17 cellular contexts compared by ENCODE assay signal in the genomic region with DNA sequence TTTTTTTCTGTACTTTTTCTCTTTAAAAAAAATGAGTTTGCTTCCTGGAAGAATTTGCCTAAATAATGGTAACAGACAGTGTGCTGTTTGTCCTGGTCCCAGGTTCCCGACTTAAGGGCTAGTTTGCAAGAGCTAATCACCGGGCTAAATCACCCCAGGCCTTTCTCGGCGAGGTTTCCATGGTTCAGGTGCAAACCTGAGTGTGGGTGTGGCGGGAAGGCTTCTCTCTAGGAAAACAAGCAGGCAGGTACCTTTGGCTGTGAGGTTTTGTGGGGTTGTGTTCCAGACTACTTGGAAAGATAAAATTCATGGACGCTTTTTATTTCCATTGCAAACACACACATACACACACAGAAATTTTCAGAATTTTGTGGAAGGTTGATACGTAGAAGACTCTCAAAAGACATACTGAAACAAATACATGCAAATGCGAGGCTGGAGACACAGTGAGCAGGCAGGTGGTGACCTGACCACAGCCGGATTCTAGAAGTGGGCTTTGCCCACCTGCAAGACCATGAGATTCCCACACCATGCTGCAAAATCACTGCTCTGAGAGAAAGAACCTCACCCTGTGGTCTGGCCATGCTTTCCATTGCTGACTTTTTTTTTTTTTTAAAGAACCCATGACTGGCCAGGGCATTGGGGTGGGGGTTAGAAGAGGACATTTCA. TPM values are rescaled to one million over a fixed set of nuclear protein-coding genes. Genes with fewer than 3 reads are reported as not detected.
A peak's percentile ranks its signal among the peaks of the same experiment; 100 is the strongest.
DNase-seq lines count a peak whose midpoint lies in the region; ATAC-seq and TF ChIP-seq lines count a peak whose summit lies in the region.
"Had no signal": no experiment of that assay in that cellular context is flagged by ENCODE, and none has a peak within 500 bp of the region (broad histone marks: within the 10 kb centered on the region; RNA-seq: fewer than 3 reads in every experiment).

No MANE protein-coding gene starts in this region.

- H3K4me3 Mint-ChIP-seq in MCF 10A (ENCODE audit: unreplicated experiment) = no peak overlapping the region
- H3K4me3 Mint-ChIP-seq in natural killer cell treated with Interleukin-12 subunit alpha and Interleukin-12 subunit beta and Interleukin-15 and Interleukin-18, amount 100 ng/mL, for 72 hours = no peak overlapping the region
- H3K4me3 Mint-ChIP-seq: CD4-positive, CD25-positive, alpha-beta regulatory T cell had no signal

- no TSS peak for BruUV-seq in MCF 10A (replicated peaks; lab: Mats Ljungman, UMichigan)

- no peak for TF ChIP-seq EP300 in stomach (IDR thresholded peaks at IDR 0.05)

- H3K27ac Mint-ChIP-seq in MCF 10A (ENCODE audit: low read depth, unreplicated experiment) = no peak overlapping the region
- no peak overlapping the region for H3K27ac Mint-ChIP-seq in natural killer cell treated with Interleukin-12 subunit alpha and Interleukin-12 subunit beta and Interleukin-15 and Interleukin-18, amount 100 ng/mL, for 72 hours
- H3K27ac Mint-ChIP-seq: CD4-positive, CD25-positive, alpha-beta regulatory T cell had no signal

- intact Hi-C loops in stomach (cut with DNase I; ENCODE audit: low total_unique reads) = no loop called here
- intact Hi-C loops in right cardiac atrium (cut with DNase I) = no loop called here
- intact Hi-C loops in MCF 10A (cut with micrococcal nuclease) = no loop called here

- no peak overlapping the region for H3K27ac ChIP-seq in stomach
- no peak overlapping the region for H3K27ac ChIP-seq in right cardiac atrium (ENCODE audit: low read length)

- no peaks in the 10 kb centered on the region for H3K27me3 ChIP-seq in stomach
- no peaks in the 10 kb centered on the region for H3K27me3 ChIP-seq in right cardiac atrium (ENCODE audit: control insufficient read depth, insufficient read depth)

- TF ChIP-seq CTCF in stomach (IDR thresholded peaks at IDR 0.05) (no peak), MCF 10A (IDR thresholded peaks at IDR 0.05; ENCODE audit: unreplicated experiment) (no peak)

- H3K4me1 Mint-ChIP-seq in MCF 10A (ENCODE audit: insufficient read depth, unreplicated experiment) = no peaks in the 10 kb centered on the region
- H3K4me1 Mint-ChIP-seq in natural killer cell treated with Interleukin-12 subunit alpha and Interleukin-12 subunit beta and Interleukin-15 and Interleukin-18, amount 100 ng/mL, for 72 hours (ENCODE audit: low read depth in 2 of 2) = no peaks in the 10 kb centered on the region

- ATAC-seq in GM19351 (IDR thresholded peaks at IDR 0.05; ENCODE audit: unreplicated experiment) (peak; percentile 62), HG02623 (IDR thresholded peaks at IDR 0.05; ENCODE audit: unreplicated experiment) (peak; percentile 60), right cardiac atrium (no peak)
- ATAC-seq in natural killer cell treated with Interleukin-12 subunit alpha and Interleukin-12 subunit beta and Interleukin-15 and Interleukin-18, amount 100 ng/mL, for 72 hours = no peak
- ATAC-seq: stimulated activated naive CD8-positive, alpha-beta T cell treated with anti-CD3 and anti-CD28 coated beads, Interleukin-15, Interleukin-2, amounts not matched to agents 100 U/mL and 50 U/mL, for 24 hours had no signal

- H3K9me3 Mint-ChIP-seq in MCF 10A (ENCODE audit: unreplicated experiment) = no peaks in the 10 kb centered on the region
- no peaks in the 10 kb centered on the region for H3K9me3 Mint-ChIP-seq in natural killer cell treated with Interleukin-12 subunit alpha and Interleukin-12 subunit beta and Interleukin-15 and Interleukin-18, amount 100 ng/mL, for 72 hours
- H3K9me3 Mint-ChIP-seq: CD4-positive, CD25-positive, alpha-beta regulatory T cell had no signal

- H3K4me3 ChIP-seq in stomach = no peak overlapping the region
- H3K4me3 ChIP-seq in right cardiac atrium (ENCODE audit: low read length) = no peak overlapping the region

- 41 to 60% (median 54%) methylated on average over 9 of the region's 9 CpGs for WGBS in stomach, 5 donors
- 90% methylated on average over 9 of the region's 9 CpGs for WGBS in right cardiac atrium

- H3K9me3 ChIP-seq in stomach (no peaks in the 10 kb centered on the region), right cardiac atrium (ENCODE audit: control insufficient read depth, low read length) (no peaks in the 10 kb centered on the region)

- CTCF ChIA-PET in MCF 10A (lab: Yijun Ruan, JAX) = interaction anchor here (0.6 kb wide), 1 partner anchor 19 kb away, joined by 3 read pairs; no protein-coding TSS in a partner anchor

- peaks cover 9% of the 10 kb centered on the region for H3K27me3 Mint-ChIP-seq in MCF 10A (ENCODE audit: insufficient read depth, unreplicated experiment)
- peaks cover 0 to 5% of the 10 kb centered on the region in 2 donors for H3K27me3 Mint-ChIP-seq in natural killer cell treated with Interleukin-12 subunit alpha and Interleukin-12 subunit beta and Interleukin-15 and Interleukin-18, amount 100 ng/mL, for 72 hours

- no peaks in the 10 kb centered on the region for H3K36me3 ChIP-seq in stomach

- no peaks in the 10 kb centered on the region for H3K36me3 Mint-ChIP-seq in MCF 10A (ENCODE audit: insufficient read depth, unreplicated experiment)
- no peaks in the 10 kb centered on the region for H3K36me3 Mint-ChIP-seq in natural killer cell treated with Interleukin-12 subunit alpha and Interleukin-12 subunit beta and Interleukin-15 and Interleukin-18, amount 100 ng/mL, for 72 hours
- H3K36me3 Mint-ChIP-seq: CD4-positive, CD25-positive, alpha-beta regulatory T cell had no signal

- DNase-seq in NCI-H526 (lab: John Stamatoyannopoulos, UW) (peak; percentile 93 to 96), stomach (peak; percentile 38), right cardiac atrium (no peak), MCF 10A (ENCODE audit: unreplicated experiment) (no peak)
- no peak for DNase-seq in natural killer cell treated with Interleukin-12 subunit alpha and Interleukin-12 subunit beta and Interleukin-15 and Interleukin-18, amount 100 ng/mL, for 72 hours (ENCODE audit: low spot score)
- DNase-seq: activated gamma-delta T cell treated with Interleukin-2 at 50 U/mL for 16 hours; CD4-positive, CD25-positive, alpha-beta regulatory T cell; effector CD4-positive, alpha-beta T cell; GDM1; GOT3; NCI-H2171 treated with DMSO at 0.1 percent for 48 hours; OCI-M1; stimulated activated naive CD8-positive, alpha-beta T cell treated with anti-CD3 and anti-CD28 coated beads, Interleukin-15, Interleukin-2, amounts not matched to agents 100 U/mL and 50 U/mL, for 24 hours had no signal

- peaks cover 0 to 12% (median 7%) of the 10 kb centered on the region in 4 donors for H3K4me1 ChIP-seq in stomach
- no peaks in the 10 kb centered on the region for H3K4me1 ChIP-seq in right cardiac atrium (ENCODE audit: control insufficient read depth, insufficient read depth, low read length)

- TF ChIP-seq POLR2A in stomach (IDR thresholded peaks at IDR 0.05) = no peak

- POLR2A ChIA-PET in MCF 10A (lab: Yijun Ruan, JAX) = interaction anchor here (0.9 kb wide), 1 partner anchor 39 kb away, joined by 5 read pairs; a partner anchor contains a TSS

RNA-seq across cellular contexts. Expression of a gene that starts 0.8 kb away (rescaled TPM):
- total RNA-seq in stomach = under 1 TPM in 1 of 5 donors, not detected in 4; 0.72 TPM
- polyA plus RNA-seq in stomach = under 1 TPM in 2 of 3 donors, not detected in 1; 0.13 to 0.50 TPM
- not detected for total RNA-seq in right cardiac atrium
- 0.05 TPM for polyA plus RNA-seq in right cardiac atrium
- not detected in 2 replicates for total RNA-seq in MCF 10A (2022)
- under 1 TPM in 1 of 2 donors, not detected in 1; 0.57 TPM for total RNA-seq in natural killer cell treated with Interleukin-12 subunit alpha and Interleukin-12 subunit beta and Interleukin-15 and Interleukin-18, amount 100 ng/mL, for 72 hours
- total RNA-seq: lung microvascular endothelial cell, skeletal muscle tissue had no signal
- polyA plus RNA-seq: CD4-positive, CD25-positive, alpha-beta regulatory T cell had no signal

RNA-seq across cellular contexts. Expression of a gene that starts 39.0 kb away (rescaled TPM):
- total RNA-seq in stomach (100 to 1,000 TPM in 4 of 5 donors, 10 to 100 TPM in 1; 12.8 to 204 (median 115) TPM), right cardiac atrium (10 to 100 TPM; 52.1 to 60.7 (median 55.0) TPM), MCF 10A (2022) (194 and 219 TPM in 2 replicates)
- polyA plus RNA-seq in stomach (100 to 1,000 TPM in 2 of 3 donors, 10 to 100 TPM in 1; 87.5 to 132 (median 110) TPM), right cardiac atrium (41.0 TPM)
- total RNA-seq in natural killer cell treated with Interleukin-12 subunit alpha and Interleukin-12 subunit beta and Interleukin-15 and Interleukin-18, amount 100 ng/mL, for 72 hours = 100 to 1,000 TPM; 152 to 215 TPM

Comparison
In these comparisons a context has a peak if more than half of its experiments do, and no peak if none do; other contexts are left out.
1. ATAC-seq: peak in GM19351 (single experiment) and HG02623 (single experiment); none in right cardiac atrium (0 of 2) and natural killer cell treated with Interleukin-12 subunit alpha and Interleukin-12 subunit beta and Interleukin-15 and Interleukin-18, amount 100 ng/mL, for 72 hours (0 of 2).
2. DNase-seq: peak in NCI-H526 (2 of 2) and stomach (single experiment); none in right cardiac atrium (0 of 3), MCF 10A (single experiment) and natural killer cell treated with Interleukin-12 subunit alpha and Interleukin-12 subunit beta and Interleukin-15 and Interleukin-18, amount 100 ng/mL, for 72 hours (single experiment).